In genomic region chr16:80546249-80546648, GRCh38 we compare ENCODE assay signal across 31 cellular contexts. TPM values are rescaled to one million over a fixed set of nuclear protein-coding genes. Genes with fewer than 3 reads are reported as not detected.
"Had no signal": no experiment of that assay in that cellular context is flagged by ENCODE, and none has a peak within 500 bp of the region (broad histone marks: within the 10 kb centered on the region; RNA-seq: fewer than 3 reads in every experiment).

No MANE protein-coding gene starts in this region.

- H3K36me3 Mint-ChIP-seq: naive B cell; naive thymus-derived CD8-positive, alpha-beta T cell; type B pancreatic cell had no signal

- H3K4me1 ChIP-seq: pancreas, psoas muscle, sigmoid colon, testis, upper lobe of right lung, uterus had no signal

- H3K36me3 ChIP-seq: neutrophil, pancreas, right lobe of liver, sigmoid colon, suprapubic skin, tibial artery, transverse colon, upper lobe of right lung, uterus had no signal

- FAIRE-seq: pancreas, small intestine had no signal

- H3K9me3 Mint-ChIP-seq: nephron progenitor cell; neural crest cell; stimulated activated naive CD8-positive, alpha-beta T cell treated with anti-CD3 and anti-CD28 coated beads, Interleukin-15, amount 100 ng/mL, for 72 hours; type B pancreatic cell had no signal

- H3K9me3 ChIP-seq: neutrophil, pancreas, psoas muscle, right lobe of liver, sigmoid colon, suprapubic skin, testis, tibial artery, transverse colon, upper lobe of right lung, uterus had no signal

- H3K4me3 ChIP-seq: pancreas, psoas muscle, right lobe of liver, sigmoid colon, suprapubic skin, testis, tibial artery, transverse colon, upper lobe of right lung, uterus had no signal

- H3K4me3 Mint-ChIP-seq: naive B cell; naive thymus-derived CD8-positive, alpha-beta T cell; nephron progenitor cell; neural crest cell; stimulated activated naive CD8-positive, alpha-beta T cell treated with anti-CD3 and anti-CD28 coated beads, Interleukin-15, amount 100 ng/mL, for 72 hours; type B pancreatic cell had no signal

- H3K27me3 ChIP-seq: neutrophil, pancreas, right lobe of liver, suprapubic skin, testis, tibial artery, upper lobe of right lung, uterus had no signal

- H3K27ac ChIP-seq: neutrophil, pancreas, psoas muscle, right lobe of liver, sigmoid colon, suprapubic skin, testis, tibial artery, transverse colon, upper lobe of right lung, uterus had no signal

- ATAC-seq: naive thymus-derived CD8-positive, alpha-beta T cell; pancreas; psoas muscle; right cardiac atrium; right lobe of liver; stimulated activated naive CD8-positive, alpha-beta T cell treated with anti-CD3 and anti-CD28 coated beads, Interleukin-15, amount 100 ng/mL, for 72 hours; stimulated activated naive CD8-positive, alpha-beta T cell treated with anti-CD3 and anti-CD28 coated beads, Interleukin-15, Interleukin-2, amounts not matched to agents 100 U/mL and 50 U/mL, for 24 hours; upper lobe of right lung had no signal

- DNase-seq: naive B cell; naive thymus-derived CD8-positive, alpha-beta T cell; nephron progenitor cell; nucleus accumbens; pancreas; psoas muscle; right cardiac atrium; right lobe of liver; sigmoid colon; small intestine; stimulated activated CD4-positive, alpha-beta T cell treated with anti-CD3 and anti-CD28 coated beads, Interleukin-15, amount 100 ng/mL, for 24 hours; stimulated activated CD4-positive, alpha-beta T cell treated with anti-CD3 and anti-CD28 coated beads, Interleukin-2, amount 100 ng/mL, for 24 hours; stimulated activated CD4-positive, alpha-beta T cell treated with anti-CD3 and anti-CD28 coated beads, Interleukin-2, amount 100 ng/mL, for 48 hours; stimulated activated CD4-positive, alpha-beta T cell treated with anti-CD3 and anti-CD28 coated beads, Interleukin-4, amount 100 ng/mL, for 4 hours; stimulated activated CD8-positive, alpha-beta memory T cell treated with anti-CD3 and anti-CD28 coated beads, Interleukin-4, amount 100 ng/mL, for 48 hours; stimulated activated naive CD4-positive, alpha-beta T cell; stimulated activated naive CD8-positive, alpha-beta T cell treated with anti-CD3 and anti-CD28 coated beads, Interleukin-15, amount 100 ng/mL, for 72 hours; stimulated activated naive CD8-positive, alpha-beta T cell treated with anti-CD3 and anti-CD28 coated beads, Interleukin-15, Interleukin-2, amounts not matched to agents 100 U/mL and 50 U/mL, for 24 hours; substantia nigra; testis; tibial artery; transverse colon; upper lobe of right lung; uterus had no signal

- H3K27ac Mint-ChIP-seq: naive B cell; naive thymus-derived CD8-positive, alpha-beta T cell; nephron progenitor cell; progenitor cell of endocrine pancreas; type B pancreatic cell had no signal

RNA-seq across cellular contexts. Expression of gene DYNLRB2, which starts 5.5 kb away (rescaled TPM):
- total RNA-seq: myocyte, neural crest cell, osteocyte, psoas muscle, transverse colon, upper lobe of right lung had no signal
- polyA plus RNA-seq: right cardiac atrium had no signal
